Comparison of ENCODE assay signal across 3 cellular contexts in the genomic region with DNA sequence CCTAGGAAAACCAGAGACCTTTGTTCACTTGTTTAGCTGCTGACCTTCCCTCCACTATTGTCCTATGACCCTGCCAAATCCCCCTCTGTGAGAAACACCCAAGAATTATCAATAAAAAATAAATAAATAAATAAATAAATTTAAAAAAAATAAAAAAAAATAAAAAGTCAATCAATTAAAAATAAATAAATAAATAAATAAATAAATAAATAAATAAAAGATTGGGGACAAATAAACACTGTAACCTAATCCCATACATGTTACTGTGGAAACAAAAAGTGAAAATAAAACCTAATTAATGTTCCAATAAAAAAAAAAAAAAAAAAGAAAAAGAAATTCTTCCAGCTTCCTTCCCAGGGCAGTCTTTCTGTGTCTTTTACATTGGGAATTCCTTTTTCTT. TPM values are rescaled to one million over a fixed set of nuclear protein-coding genes. Genes with fewer than 3 reads are reported as not detected.
"Had no signal": no experiment of that assay in that cellular context is flagged by ENCODE, and none has a peak within 500 bp of the region (broad histone marks: within the 10 kb centered on the region; RNA-seq: fewer than 3 reads in every experiment).

No MANE protein-coding gene starts in this region.

RNA-seq across cellular contexts. Expression of gene TMEM270, which starts 23.8 kb away (rescaled TPM):
- total RNA-seq: K562, Right ventricle myocardium superior, SJSA1 had no signal
